8 cellular contexts compared by ENCODE assay signal in genomic region chr5:132747064-132747692, GRCh38. TPM values are rescaled to one million over a fixed set of nuclear protein-coding genes. Genes with fewer than 3 reads are reported as not detected.
DNase-seq lines count a peak whose midpoint lies in the region; ATAC-seq and TF ChIP-seq lines count a peak whose summit lies in the region.

Gene CCNI2 (plus strand): TSS chr5:132747426. CDS start chr5:132747496, 70 bp downstream.

- H3K4me3 ChIP-seq in MG63 (peak within 1 kb of the TSS; percentile 49), gastrocnemius medialis (peak within 1 kb of the TSS; percentile 24 to 43 (median 36))

- H3K27ac ChIP-seq in gastrocnemius medialis, result no peak within 1 kb of the TSS

- H3K27ac Mint-ChIP-seq in activated T-helper 2 cell treated with anti-CD3 and anti-CD28 coated beads, Interferon-gamma antibody, Interleukin-2, Interleukin-4, amounts not matched to agents 10 μg/mL and 5 μg/mL and 100 μg/mL, durations not matched to agents 14 hours and 24 hours and 36 hours, result peak within 1 kb of the TSS; percentile 63

- intact Hi-C loops in activated T-helper 2 cell treated with anti-CD3 and anti-CD28 coated beads, Interferon-gamma antibody, Interleukin-2, Interleukin-4, amounts not matched to agents 10 μg/mL and 5 μg/mL and 100 μg/mL, durations not matched to agents 14 hours and 24 hours and 36 hours (cut with micrococcal nuclease), result no loop called here
- intact Hi-C loops in head of caudate nucleus (cut with DNase I), result no loop called here
- intact Hi-C loops in gastrocnemius medialis (cut with DNase I; ENCODE audit: low total_unique reads), result loop anchor here (2.0 kb wide), 1 partner anchor 74 kb away; no protein-coding TSS in a partner anchor

- in situ Hi-C loops in gastrocnemius medialis (cut with MboI; ENCODE audit: low sequenced_read_pairs in 4 of 4), result loop anchor here in 1 of 4 donors (10.0 kb wide), 1 partner anchor 78 kb away; no protein-coding TSS in a partner anchor
- in situ Hi-C loops in ACHN (cut with HindIII; ENCODE audit: low pct_ligation_motif_present, low pct_unique_long_range_greater_than_20kb, low sequenced_read_pairs), result no loop called here

- H3K9me3 Mint-ChIP-seq in activated T-helper 2 cell treated with anti-CD3 and anti-CD28 coated beads, Interferon-gamma antibody, Interleukin-2, Interleukin-4, amounts not matched to agents 10 μg/mL and 5 μg/mL and 100 μg/mL, durations not matched to agents 14 hours and 24 hours and 36 hours, result no peaks in the 10 kb centered on the region

- peaks cover 13% of the 10 kb centered on the region for H3K27me3 ChIP-seq in MG63
- peaks cover 27 to 37% (median 37%) of the 10 kb centered on the region in 3 donors for H3K27me3 ChIP-seq in gastrocnemius medialis

- H3K36me3 ChIP-seq in MG63, result no peaks in the 10 kb centered on the region
- H3K36me3 ChIP-seq in gastrocnemius medialis, result no peaks in the 10 kb centered on the region

- H3K4me1 ChIP-seq in gastrocnemius medialis, result peaks cover 0 to 2% of the 10 kb centered on the region in 2 donors

- DNase-seq in MG63 (peak; percentile 47), head of caudate nucleus (peak in 33 of 42 donors; percentile 29 to 77 (median 55)), gastrocnemius medialis (no peak), ACHN (no peak), medulla oblongata (ENCODE audit: extremely low spot score) (no peak), DMS79 (lab: John Stamatoyannopoulos, UW) (no peak)
- peak; percentile 47 for DNase-seq in activated T-helper 2 cell treated with anti-CD3 and anti-CD28 coated beads, Interferon-gamma antibody, Interleukin-2, Interleukin-4, amounts not matched to agents 10 μg/mL and 5 μg/mL and 100 μg/mL, durations not matched to agents 14 hours and 24 hours and 36 hours (ENCODE audit: low spot score)

- no peak for TF ChIP-seq CTCF in gastrocnemius medialis (IDR thresholded peaks at IDR 0.05 in 4 of 5, conservative IDR thresholded peaks at IDR 0.05 in 1 of 5)

- ATAC-seq in GM19035 (IDR thresholded peaks at IDR 0.05; ENCODE audit: unreplicated experiment) (peak; percentile 46), gastrocnemius medialis (peak in 1 of 2 donors; percentile 18)

- H3K9me3 ChIP-seq in MG63 (no peaks in the 10 kb centered on the region; the same call in 1 of the 2 replicates), gastrocnemius medialis (no peaks in the 10 kb centered on the region)

- H3K4me1 Mint-ChIP-seq in activated T-helper 2 cell treated with anti-CD3 and anti-CD28 coated beads, Interferon-gamma antibody, Interleukin-2, Interleukin-4, amounts not matched to agents 10 μg/mL and 5 μg/mL and 100 μg/mL, durations not matched to agents 14 hours and 24 hours and 36 hours (ENCODE audit: low read depth), result peaks cover 29% of the 10 kb centered on the region

- peaks cover 27% of the 10 kb centered on the region for H3K27me3 Mint-ChIP-seq in activated T-helper 2 cell treated with anti-CD3 and anti-CD28 coated beads, Interferon-gamma antibody, Interleukin-2, Interleukin-4, amounts not matched to agents 10 μg/mL and 5 μg/mL and 100 μg/mL, durations not matched to agents 14 hours and 24 hours and 36 hours (ENCODE audit: low read depth)

- TF ChIP-seq POLR2A in gastrocnemius medialis (IDR thresholded peaks at IDR 0.05), result no peak

- H3K36me3 Mint-ChIP-seq in activated T-helper 2 cell treated with anti-CD3 and anti-CD28 coated beads, Interferon-gamma antibody, Interleukin-2, Interleukin-4, amounts not matched to agents 10 μg/mL and 5 μg/mL and 100 μg/mL, durations not matched to agents 14 hours and 24 hours and 36 hours (ENCODE audit: low read depth), result peaks cover 3% of the 10 kb centered on the region

- peak within 1 kb of the TSS; percentile 72 for H3K4me3 Mint-ChIP-seq in activated T-helper 2 cell treated with anti-CD3 and anti-CD28 coated beads, Interferon-gamma antibody, Interleukin-2, Interleukin-4, amounts not matched to agents 10 μg/mL and 5 μg/mL and 100 μg/mL, durations not matched to agents 14 hours and 24 hours and 36 hours (ENCODE audit: low read depth)

RNA-seq across cellular contexts. Expression of gene CCNI2, which starts in this region (rescaled TPM):
- 0.27 TPM in 1 of 2 replicates, not detected in the other for total RNA-seq in MG63 (2014; rRNA removed; shearing (Covaris generic); ENCODE audit: low replicate concordance)
- total RNA-seq in activated T-helper 2 cell treated with anti-CD3 and anti-CD28 coated beads, Interferon-gamma antibody, Interleukin-2, Interleukin-4, amounts not matched to agents 10 μg/mL and 5 μg/mL and 100 μg/mL, durations not matched to agents 14 hours and 24 hours and 36 hours, result 7.6 and 7.7 TPM in 2 replicates
- total RNA-seq in gastrocnemius medialis, result not detected

Comparison
In these comparisons a context has a peak if more than half of its experiments do, and no peak if none do; other contexts are left out.
1. Peak in DNase-seq and H3K4me3 ChIP-seq in MG63; RNA of the gene not detected or under 1 TPM.
2. DNase-seq: peak in activated T-helper 2 cell treated with anti-CD3 and anti-CD28 coated beads, Interferon-gamma antibody, Interleukin-2, Interleukin-4, amounts not matched to agents 10 μg/mL and 5 μg/mL and 100 μg/mL, durations not matched to agents 14 hours and 24 hours and 36 hours (single experiment) and head of caudate nucleus (33 of 42); none in gastrocnemius medialis (0 of 2), ACHN (single experiment), medulla oblongata (single experiment) and DMS79 (single experiment).